25 cellular contexts compared by ENCODE assay signal in the genomic region with DNA sequence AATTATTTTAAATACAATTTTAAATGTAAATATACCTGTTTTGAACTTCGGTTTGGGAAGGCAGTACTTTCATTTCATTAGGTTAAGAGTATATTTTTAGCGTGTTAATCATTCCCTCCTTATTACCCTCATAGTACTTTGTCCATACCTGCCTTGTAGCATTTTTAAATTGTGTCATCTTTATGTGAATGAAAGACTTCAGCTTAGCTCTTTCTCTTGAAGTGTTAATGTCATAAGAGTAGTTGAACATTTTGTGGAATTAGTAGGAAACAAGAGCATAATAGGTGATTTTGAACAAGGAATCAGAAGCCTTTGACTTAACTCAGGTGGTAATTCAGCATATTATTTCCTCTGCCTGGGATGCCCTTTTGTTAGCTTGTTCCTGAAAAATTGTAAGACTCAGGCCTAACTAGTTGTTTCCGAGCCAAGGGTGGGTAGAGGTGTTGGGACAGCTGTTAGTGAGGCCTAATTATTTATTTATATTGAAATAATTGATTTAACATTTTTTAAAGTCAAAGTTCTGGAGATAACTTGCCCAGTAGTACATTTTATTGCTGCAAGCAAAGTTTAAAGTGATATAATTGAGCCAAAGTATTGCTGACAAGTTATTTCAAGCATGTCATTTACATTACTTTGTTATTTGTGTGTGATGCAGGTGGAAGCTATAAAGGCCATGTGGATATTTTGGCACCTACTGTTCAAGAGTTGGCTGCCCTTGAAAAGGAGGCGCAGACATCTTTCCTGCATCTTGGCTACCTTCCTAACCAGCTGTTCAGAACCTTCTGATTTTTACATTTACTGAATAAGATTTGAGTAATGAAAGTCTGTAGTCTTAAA.
"Had no signal": no experiment of that assay in that cellular context is flagged by ENCODE, and none has a peak within 500 bp of the region (broad histone marks: within the 10 kb centered on the region; RNA-seq: fewer than 3 reads in every experiment).

No MANE protein-coding gene starts in this region.

- H3K4me1 ChIP-seq: parathyroid adenoma, prostate gland, vagina had no signal

- H3K27me3 ChIP-seq: hepatocyte, testis, tibial nerve, upper lobe of right lung, vagina had no signal

- H3K27ac ChIP-seq: hepatocyte, lower lobe of right lung, parathyroid adenoma, prostate gland, testis, upper lobe of right lung, vagina had no signal

- DNase-seq: effector memory CD8-positive, alpha-beta T cell; erythroblast; foreskin melanocyte; head of caudate nucleus; kidney glomerular epithelial cell; lower lobe of right lung; mesenchymal stem cell; naive thymus-derived CD4-positive, alpha-beta T cell; nephron progenitor cell; retina; stimulated activated CD4-positive, alpha-beta T cell treated with anti-CD3 and anti-CD28 coated beads, Interleukin-2, amount 100 ng/mL, for 24 hours; stimulated activated CD4-positive, alpha-beta T cell treated with anti-CD3 and anti-CD28 coated beads, Interleukin-4, amount 100 ng/mL, for 4 hours; stimulated activated naive B cell treated with anti-CD40 and anti-IgM and Interleukin-4, amounts not matched to agents 10 μg/mL and 1 μg/mL and 100 μg/mL, for 72 hours; stimulated activated naive CD8-positive, alpha-beta T cell treated with anti-CD3 and anti-CD28 coated beads, Interleukin-15, amount 100 ng/mL, for 72 hours; testis; upper lobe of right lung had no signal

- H3K36me3 ChIP-seq: prostate gland had no signal

- H3K9me3 Mint-ChIP-seq: dendritic cell treated with granulocyte-macrophage colony-stimulating factor and Interleukin-4, amounts not matched to agents 40 ng/mL and 50 ng/mL, for 4 days; effector memory CD8-positive, alpha-beta T cell; naive thymus-derived CD4-positive, alpha-beta T cell; nephron progenitor cell; stimulated activated naive B cell treated with anti-CD40 and anti-IgM and Interleukin-4, amounts not matched to agents 10 μg/mL and 1 μg/mL and 100 μg/mL, for 72 hours; stimulated activated naive CD8-positive, alpha-beta T cell treated with anti-CD3 and anti-CD28 coated beads, Interleukin-15, amount 100 ng/mL, for 72 hours had no signal

- H3K4me1 Mint-ChIP-seq: naive thymus-derived CD4-positive, alpha-beta T cell; stimulated activated naive B cell treated with anti-CD40 and anti-IgM and Interleukin-4, amounts not matched to agents 10 μg/mL and 1 μg/mL and 100 μg/mL, for 72 hours; stimulated activated naive CD8-positive, alpha-beta T cell treated with anti-CD3 and anti-CD28 coated beads, Interleukin-15, amount 100 ng/mL, for 72 hours had no signal

- H3K4me3 ChIP-seq: hepatocyte, lower lobe of right lung, prostate gland, skin epidermis, testis, tibial nerve, upper lobe of right lung, vagina had no signal

- H3K27ac Mint-ChIP-seq: dendritic cell treated with granulocyte-macrophage colony-stimulating factor and Interleukin-4, amounts not matched to agents 40 ng/mL and 50 ng/mL, for 4 days; effector memory CD8-positive, alpha-beta T cell; nephron progenitor cell; stimulated activated naive B cell treated with anti-CD40 and anti-IgM and Interleukin-4, amounts not matched to agents 10 μg/mL and 1 μg/mL and 100 μg/mL, for 72 hours had no signal

- ATAC-seq: effector memory CD8-positive, alpha-beta T cell; left lobe of liver; lower lobe of right lung; naive thymus-derived CD4-positive, alpha-beta T cell; sciatic nerve; stimulated activated naive B cell treated with anti-CD40 and anti-IgM and Interleukin-4, amounts not matched to agents 10 μg/mL and 1 μg/mL and 100 μg/mL, for 72 hours; stimulated activated naive CD8-positive, alpha-beta T cell treated with anti-CD3 and anti-CD28 coated beads, Interleukin-15, amount 100 ng/mL, for 72 hours; upper lobe of right lung had no signal

- H3K27me3 Mint-ChIP-seq: dendritic cell treated with granulocyte-macrophage colony-stimulating factor and Interleukin-4, amounts not matched to agents 40 ng/mL and 50 ng/mL, for 4 days; effector memory CD8-positive, alpha-beta T cell; naive thymus-derived CD4-positive, alpha-beta T cell; stimulated activated naive B cell treated with anti-CD40 and anti-IgM and Interleukin-4, amounts not matched to agents 10 μg/mL and 1 μg/mL and 100 μg/mL, for 72 hours; stimulated activated naive CD8-positive, alpha-beta T cell treated with anti-CD3 and anti-CD28 coated beads, Interleukin-15, amount 100 ng/mL, for 72 hours had no signal

- H3K9me3 ChIP-seq: lower lobe of right lung, prostate gland, testis, tibial nerve, upper lobe of right lung, vagina had no signal

- H3K4me3 Mint-ChIP-seq: dendritic cell treated with granulocyte-macrophage colony-stimulating factor and Interleukin-4, amounts not matched to agents 40 ng/mL and 50 ng/mL, for 4 days; effector memory CD8-positive, alpha-beta T cell; naive thymus-derived CD4-positive, alpha-beta T cell; nephron progenitor cell; stimulated activated naive B cell treated with anti-CD40 and anti-IgM and Interleukin-4, amounts not matched to agents 10 μg/mL and 1 μg/mL and 100 μg/mL, for 72 hours; stimulated activated naive CD8-positive, alpha-beta T cell treated with anti-CD3 and anti-CD28 coated beads, Interleukin-15, amount 100 ng/mL, for 72 hours had no signal
